In genomic region chr14:60506462-60506984, GRCh38 we compare ENCODE assay signal across 21 cellular contexts. TPM values are rescaled to one million over a fixed set of nuclear protein-coding genes. Genes with fewer than 3 reads are reported as not detected.
A peak's percentile ranks its signal among the peaks of the same experiment; 100 is the strongest.
DNase-seq lines count a peak whose midpoint lies in the region; TF ChIP-seq lines count a peak whose summit lies in the region.
"Had no signal": no experiment of that assay in that cellular context is flagged by ENCODE, and none has a peak within 500 bp of the region (broad histone marks: within the 10 kb centered on the region; RNA-seq: fewer than 3 reads in every experiment).

No MANE protein-coding gene starts in this region.

- H3K4me3 ChIP-seq in endodermal cell (ENCODE audit: low read length) (peak overlapping the region; percentile 59), mesendoderm (ENCODE audit: low read length) (no peak overlapping the region)
- H3K4me3 ChIP-seq: HAP-1 had no signal

- H2BK120ac ChIP-seq in H9 (ENCODE audit: low read depth, low read length, poor library complexity, severe bottlenecking) (no peak overlapping the region), mesendoderm (ENCODE audit: low read depth, low read length) (no peak overlapping the region)

- H3K27ac ChIP-seq in H9 (ENCODE audit: insufficient read length, low read depth, low read length): no peak overlapping the region
- no peak overlapping the region for H3K27ac ChIP-seq in endodermal cell (ENCODE audit: low read depth, low read length)
- no peak overlapping the region for H3K27ac ChIP-seq in mesendoderm (ENCODE audit: low read depth, low read length)
- H3K27ac ChIP-seq: KMS-11 had no signal

- WGBS in H9 (ENCODE audit: extremely low coverage, insufficient read length, low lambda C conversion rate): no CpG with 5 or more reads among the region's 17 CpGs
- 2 to 5% methylated on average over 16 to 17 of the region's 17 CpGs for WGBS in endodermal cell (ENCODE audit: insufficient coverage in 1 of 2, insufficient read length in 1 of 2), 2 experiments
- no CpG with 5 or more reads among the region's 17 CpGs for WGBS in mesendoderm (ENCODE audit: extremely low coverage, insufficient coverage, low lambda C conversion rate)

- H3K4me3 Mint-ChIP-seq in H9 (peak overlapping the region; percentile 36 to 85), endodermal cell (peak overlapping the region; percentile 33)

- H4K91ac ChIP-seq in H9 (ENCODE audit: insufficient read length, low read depth, low read length): no peak overlapping the region

- H3K14ac ChIP-seq in H9 (ENCODE audit: insufficient read depth, low read length): no peak overlapping the region

- peak overlapping the region; percentile 66 for H3K4me2 ChIP-seq in H9 (ENCODE audit: insufficient read depth, insufficient read length, low read length)
- H3K4me2 ChIP-seq in mesendoderm (ENCODE audit: low read length): peak overlapping the region; percentile 16
- H3K4me2 ChIP-seq: KMS-11 had no signal

- no peak overlapping the region for H2AFZ ChIP-seq in H9 (ENCODE audit: low read length)

- H3K9me3 ChIP-seq in ES-I3 (ENCODE audit: control insufficient read depth, insufficient read depth, low read length) (no peaks in the 10 kb centered on the region), H9 (ENCODE audit: control insufficient read depth, low read depth, low read length) (no peaks in the 10 kb centered on the region), endodermal cell (ENCODE audit: control insufficient read depth, low read length) (no peaks in the 10 kb centered on the region)
- H3K9me3 ChIP-seq: HAP-1 had no signal

- H3K36me3 ChIP-seq in ES-I3 (ENCODE audit: insufficient read depth, low read length) (no peaks in the 10 kb centered on the region), endodermal cell (ENCODE audit: control insufficient read depth, insufficient read depth, low read length) (no peaks in the 10 kb centered on the region), mesendoderm (ENCODE audit: control insufficient read depth, insufficient read depth, low read length) (no peaks in the 10 kb centered on the region)
- H3K36me3 ChIP-seq: HAP-1 had no signal

- DNase-seq in H9 (peak; percentile 49), endodermal cell (peak; percentile 74), mesendoderm (peak; percentile 36), T-helper 2 cell (no peak), NCI-H1436 treated with DMSO at 0.1 percent for 48 hours (lab: John Stamatoyannopoulos, UW) (no peak), DMS153 (lab: John Stamatoyannopoulos, UW) (no peak), NCI-H748 treated with DMSO at 0.1 percent for 48 hours (lab: John Stamatoyannopoulos, UW) (no peak)
- DNase-seq: CD8-positive, alpha-beta memory T cell; NCI-H1092 treated with DMSO at 0.1 percent for 48 hours; NCI-H187; SIG-M5 had no signal

- H3K56ac ChIP-seq in H9 (ENCODE audit: insufficient read length, low read depth, low read length): no peak overlapping the region
- H3K56ac ChIP-seq in mesendoderm (ENCODE audit: low read length): no peak overlapping the region

- H3K27me3 ChIP-seq in H9 (ENCODE audit: insufficient read depth, low read length): peaks cover 69% of the 10 kb centered on the region
- peaks cover 98% of the 10 kb centered on the region for H3K27me3 ChIP-seq in endodermal cell (ENCODE audit: control insufficient read depth, insufficient read depth, low read length, poor library complexity, severe bottlenecking)
- peaks cover 58% of the 10 kb centered on the region for H3K27me3 ChIP-seq in mesendoderm (ENCODE audit: insufficient read depth, low read length, poor library complexity)

- peaks cover 16% of the 10 kb centered on the region for H3K23me2 ChIP-seq in H9 (ENCODE audit: insufficient read length, low read depth, low read length, poor library complexity, severe bottlenecking)

- peaks cover 2% of the 10 kb centered on the region for H4K20me1 ChIP-seq in H9 (ENCODE audit: control insufficient read depth, insufficient read depth, insufficient read length)

- no peak overlapping the region for H2BK12ac ChIP-seq in H9 (ENCODE audit: insufficient read length, low read depth, low read length)

- H3T11ph ChIP-seq in H9 (ENCODE audit: low read length): no peak overlapping the region

- H3K4me1 Mint-ChIP-seq in H9: peaks cover 29 to 47% of the 10 kb centered on the region in 2 experiments
- H3K4me1 Mint-ChIP-seq in endodermal cell: peaks cover 25% of the 10 kb centered on the region

- H3K79me2 ChIP-seq in H9 (ENCODE audit: insufficient read depth, low read length): no peaks in the 10 kb centered on the region
- no peaks in the 10 kb centered on the region for H3K79me2 ChIP-seq in mesendoderm (ENCODE audit: control insufficient read depth, insufficient read depth, low read length)

- H2AK5ac ChIP-seq in H9 (ENCODE audit: insufficient read length, low read length) (no peak overlapping the region), mesendoderm (ENCODE audit: low read length) (no peak overlapping the region)

- no peaks in the 10 kb centered on the region for H3K36me3 Mint-ChIP-seq in H9 (ENCODE audit: insufficient read depth in 1 of 3, low read depth in 3 of 3)
- no peaks in the 10 kb centered on the region for H3K36me3 Mint-ChIP-seq in endodermal cell (ENCODE audit: low read depth)

- H3K9me3 Mint-ChIP-seq in H9 (peaks cover 3 to 10% of the 10 kb centered on the region in 2 experiments; a peak in 1 of 5 replicates), endodermal cell (no peaks in the 10 kb centered on the region)

- H4K8ac ChIP-seq in H9 (replicated peaks; ENCODE audit: insufficient read length, low read depth, low read length) (no peak overlapping the region), mesendoderm (ENCODE audit: low read depth, low read length) (no peak overlapping the region)

- no peak overlapping the region for H3K18ac ChIP-seq in H9 (ENCODE audit: insufficient read length, low read depth, low read length)
- no peak overlapping the region for H3K18ac ChIP-seq in mesendoderm (ENCODE audit: low read length)

- H3K27ac Mint-ChIP-seq in H9: no peak overlapping the region
- H3K27ac Mint-ChIP-seq in endodermal cell: no peak overlapping the region

- H2BK20ac ChIP-seq in H9 (ENCODE audit: low read depth, low read length, poor library complexity, severe bottlenecking): no peak overlapping the region

- H3K4ac ChIP-seq in H9 (ENCODE audit: low read depth, low read length) (no peak overlapping the region), mesendoderm (ENCODE audit: low read depth, low read length) (no peak overlapping the region)

- H2BK5ac ChIP-seq in H9 (ENCODE audit: insufficient read length, low read length) (no peak overlapping the region), mesendoderm (ENCODE audit: low read length) (no peak overlapping the region)

- H3K27me3 Mint-ChIP-seq in H9 (ENCODE audit: low read depth) (peaks cover 99% of the 10 kb centered on the region), endodermal cell (ENCODE audit: insufficient read depth) (peaks cover 100% of the 10 kb centered on the region)

- H3K9ac ChIP-seq in ES-I3 (ENCODE audit: low read depth, low read length) (peak overlapping the region; percentile 40; the same call in 1 of the 2 replicates), H9 (ENCODE audit: extremely low read depth, insufficient read length, low read length) (no peak overlapping the region), endodermal cell (ENCODE audit: extremely low read depth, low read length, poor library complexity, severe bottlenecking) (no peak overlapping the region), mesendoderm (ENCODE audit: low read length) (no peak overlapping the region)
- H3K9ac ChIP-seq: KMS-11 had no signal

- H3K4me1 ChIP-seq in ES-I3 (ENCODE audit: insufficient read depth, low read length) (peaks cover 3% of the 10 kb centered on the region; the same call in 1 of the 2 replicates), H9 (ENCODE audit: insufficient read depth, low read length) (no peaks in the 10 kb centered on the region; the same call in 1 of the 2 replicates), endodermal cell (ENCODE audit: control insufficient read depth, insufficient read depth, low read length) (peaks cover 9% of the 10 kb centered on the region), mesendoderm (ENCODE audit: control insufficient read depth, low read depth, low read length) (peaks cover 3% of the 10 kb centered on the region)
- H3K4me1 ChIP-seq: HAP-1 had no signal

- TF ChIP-seq CTCF in H9 (conservative IDR thresholded peaks at IDR 0.05) (no peak), endodermal cell (conservative IDR thresholded peaks at IDR 0.05) (no peak)

- H4K5ac ChIP-seq in H9 (ENCODE audit: insufficient read length, low read depth, low read length): no peak overlapping the region
- no peak overlapping the region for H4K5ac ChIP-seq in mesendoderm (ENCODE audit: low read length)

- H3K23ac ChIP-seq in H9 (ENCODE audit: insufficient read length, low read depth, low read length) (no peak overlapping the region), mesendoderm (ENCODE audit: low read length) (no peak overlapping the region)

- H2BK15ac ChIP-seq in H9 (ENCODE audit: low read depth, low read length): no peak overlapping the region
- no peak overlapping the region for H2BK15ac ChIP-seq in mesendoderm (replicated peaks; ENCODE audit: low read depth)

- H3K79me1 ChIP-seq in H9 (ENCODE audit: insufficient read depth, low read depth, low read length, poor library complexity, severe bottlenecking): no peaks in the 10 kb centered on the region
- H3K79me1 ChIP-seq in mesendoderm (ENCODE audit: low read length): no peaks in the 10 kb centered on the region

RNA-seq across cellular contexts. Expression of gene SIX6, which starts 2.4 kb away (rescaled TPM):
- not detected in 2 replicates for total RNA-seq in H9 (2021)
- total RNA-seq in endodermal cell: not detected
- polyA plus RNA-seq in endodermal cell (2013, experiment 1 of 2): 0.75 TPM
- polyA plus RNA-seq in endodermal cell (2013, experiment 2 of 2): 0.37 TPM
- polyA plus RNA-seq in mesendoderm (2013, experiment 1 of 2): not detected
- 0.03 TPM for polyA plus RNA-seq in mesendoderm (2013, experiment 2 of 2)
- total RNA-seq: CD8-positive, alpha-beta memory T cell; Daoy; HT1080; MCF 10A; NCI-H460; RPMI7951 had no signal
- polyA plus RNA-seq: AG04450; BJ; CD8-positive, alpha-beta memory T cell had no signal

RNA-seq across cellular contexts. Expression of gene C14orf39, which starts 20.7 kb away (rescaled TPM):
- 1.1 and 1.8 TPM in 2 replicates for total RNA-seq in H9 (2021)
- total RNA-seq in endodermal cell: 1 to 10 TPM in 1 of 2 donors, under 1 TPM in 1; 0.97 to 1.3 TPM
- 0.89 TPM for polyA plus RNA-seq in endodermal cell (2013, experiment 1 of 2)
- 2.8 TPM for polyA plus RNA-seq in endodermal cell (2013, experiment 2 of 2)
- polyA plus RNA-seq in mesendoderm (2013, experiment 1 of 2): 0.58 TPM
- 0.90 TPM for polyA plus RNA-seq in mesendoderm (2013, experiment 2 of 2)
- total RNA-seq: CD8-positive, alpha-beta memory T cell; HT1080; MCF 10A; RPMI7951 had no signal
- polyA plus RNA-seq: BJ; CD8-positive, alpha-beta memory T cell had no signal

Comparison
In these comparisons a context has a peak if more than half of its experiments do, and no peak if none do; other contexts are left out.
1. DNase-seq: peak in H9 (single experiment), endodermal cell (single experiment) and mesendoderm (single experiment); none in T-helper 2 cell (0 of 5), NCI-H1436 treated with DMSO at 0.1 percent for 48 hours (single experiment), DMS153 (single experiment) and NCI-H748 treated with DMSO at 0.1 percent for 48 hours (single experiment).